ENCODE assay signal across 15 cellular contexts in genomic region chr17:61064087-61064951, GRCh38.
A peak's percentile ranks its signal among the peaks of the same experiment; 100 is the strongest.
DNase-seq lines count a peak whose midpoint lies in the region; ATAC-seq, FAIRE-seq and TF ChIP-seq lines count a peak whose summit lies in the region.
"Had no signal": no experiment of that assay in that cellular context is flagged by ENCODE, and none has a peak within 500 bp of the region (broad histone marks: within the 10 kb centered on the region; RNA-seq: fewer than 3 reads in every experiment).

No MANE protein-coding gene starts in this region.

- H3K36me3 ChIP-seq in Panc1 (ENCODE audit: control insufficient read depth, insufficient read depth, low read length) = no peaks in the 10 kb centered on the region
- no peaks in the 10 kb centered on the region for H3K36me3 ChIP-seq in lower lobe of right lung

- FAIRE-seq in H54 (lab: Jason Lieb, UNC) = peak; percentile 33

- in situ Hi-C loops in Panc1 (cut with HindIII; ENCODE audit: low pct_unique_long_range_greater_than_20kb, low sequenced_read_pairs) = no loop called here

- H3K4me3 ChIP-seq in Panc1 (ENCODE audit: low read depth in 2 of 2, low read length in 2 of 2) = no peak overlapping the region
- H3K4me3 ChIP-seq in lower lobe of right lung = no peak overlapping the region
- H3K4me3 ChIP-seq: SK-N-MC, smooth muscle cell had no signal

- H3K9me3 ChIP-seq in Panc1 (ENCODE audit: control insufficient read depth, insufficient read depth, low read depth, low read length) (no peaks in the 10 kb centered on the region), lower lobe of right lung (no peaks in the 10 kb centered on the region)

- TF ChIP-seq CTCF in Panc1 (IDR thresholded peaks at IDR 0.05) = no peak
- TF ChIP-seq CTCF in lower lobe of right lung (IDR thresholded peaks at IDR 0.05) = no peak

- H3K27me3 ChIP-seq in Panc1 (ENCODE audit: control insufficient read depth, insufficient read depth, low read length) (no peaks in the 10 kb centered on the region), lower lobe of right lung (ENCODE audit: low read depth) (no peaks in the 10 kb centered on the region)

- BruUV-seq in Panc1 (replicated peaks; lab: Mats Ljungman, UMichigan) = no TSS peak

- H3K4me1 ChIP-seq in Panc1 (ENCODE audit: control insufficient read depth, insufficient read depth, low read length) (peaks cover 15% of the 10 kb centered on the region; the same call in 1 of the 2 replicates), lower lobe of right lung (peaks cover 16% of the 10 kb centered on the region)

- TF ChIP-seq POLR2A in H54 (IDR thresholded peaks at IDR 0.05; ENCODE audit: low read depth, low read length) = no peak

- POLR2A ChIA-PET in Panc1 (lab: Charles Lee) = no interaction called here

- ATAC-seq in GM18907 (IDR thresholded peaks at IDR 0.05; ENCODE audit: unreplicated experiment) (peak; percentile 65), Panc1 (no peak), lower lobe of right lung (peak in 1 of 2 donors; percentile 41)

- CTCF ChIA-PET in Panc1 (lab: Charles Lee) = no interaction called here

- H3K27ac ChIP-seq in Panc1 (ENCODE audit: low read length) (peak overlapping the region; percentile 65; the same call in 1 of the 2 replicates), lower lobe of right lung (peak overlapping the region; percentile 4)
- H3K27ac ChIP-seq: SK-N-MC had no signal

- no peak for DNase-seq in H54 (ENCODE audit: insufficient read length, low spot score)
- no peak for DNase-seq in Panc1 (ENCODE audit: low read depth, low spot score)
- DNase-seq in lower lobe of right lung = no peak
- no peak for DNase-seq in SIG-M5 (lab: John Stamatoyannopoulos, UW)
- DNase-seq in 8988T = no peak
- no peak for DNase-seq in amygdala (lab: John Stamatoyannopoulos, UW)
- no peak for DNase-seq in islet precursor cell
- DNase-seq: activated B cell treated with CpG ODN at 0.5 μM for 24 hours; CD4-positive, alpha-beta memory T cell; cortex of kidney; GDM1; mammary epithelial cell had no signal

- intact Hi-C loops in Panc1 (cut with micrococcal nuclease; ENCODE audit: unreplicated experiment) = no loop called here
- intact Hi-C loops in lower lobe of right lung (cut with DNase I) = no loop called here
